ENCODE assay signal across 19 cellular contexts in genomic region chr9:129987941-129988340, GRCh38. TPM values are rescaled to one million over a fixed set of nuclear protein-coding genes. Genes with fewer than 3 reads are reported as not detected.
DNase-seq lines count a peak whose midpoint lies in the region; ATAC-seq and TF ChIP-seq lines count a peak whose summit lies in the region.
"Had no signal": no experiment of that assay in that cellular context is flagged by ENCODE, and none has a peak within 500 bp of the region (broad histone marks: within the 10 kb centered on the region; RNA-seq: fewer than 3 reads in every experiment).

No MANE protein-coding gene starts in this region.

- peak overlapping the region; percentile 98 for H3K4me2 ChIP-seq in OCI-LY7 (ENCODE audit: low read length)
- H3K4me2 ChIP-seq: BLaER1 treated with 17β-estradiol and CSF1 and Interleukin-3, amounts not matched to agents 10 nM and 100 nM; smooth muscle cell had no signal

- DNase-seq in activated CD8-positive, alpha-beta memory T cell treated with anti-CD3 and anti-CD28 coated beads, Interleukin-2, amount 10 ng/mL, durations not matched to agents 7 days and 5 days, result no peak
- DNase-seq in activated CD8-positive, alpha-beta memory T cell treated with anti-CD3 and anti-CD28 coated beads, Interleukin-2, amount 50 U/mL, for 4 hours, result no peak
- DNase-seq in OCI-LY7 (ENCODE audit: low spot score) (no peak), left cardiac atrium (no peak)
- no peak for DNase-seq in activated naive CD8-positive, alpha-beta T cell treated with anti-CD3 and anti-CD28 coated beads, Interleukin-2, amount 50 U/mL, for 24 hours
- no peak for DNase-seq in stimulated activated effector memory CD8-positive, alpha-beta T cell treated with anti-CD3 and anti-CD28 coated beads, Interleukin-12 subunit alpha, Interleukin-12 subunit beta, amount 100 ng/mL, for 72 hours (ENCODE audit: low spot score in 2 of 2)
- DNase-seq: erythroblast, KBM-7, lower lobe of right lung, NCI-H2081 treated with DMSO at 0.1 percent for 48 hours, NCI-H69, PC-3 had no signal

- peaks cover 20% of the 10 kb centered on the region for H3K9me3 ChIP-seq in OCI-LY7 (ENCODE audit: low read length)
- H3K9me3 ChIP-seq: lower lobe of right lung, SJSA1 had no signal

- BruUV-seq in OCI-LY7 (replicated peaks; lab: Mats Ljungman, UMichigan), result no TSS peak

- peak overlapping the region; percentile 41 for H3K4me3 Mint-ChIP-seq in activated CD8-positive, alpha-beta memory T cell treated with anti-CD3 and anti-CD28 coated beads, Interleukin-2, amount 10 ng/mL, durations not matched to agents 7 days and 5 days
- no peak overlapping the region for H3K4me3 Mint-ChIP-seq in activated naive CD8-positive, alpha-beta T cell treated with anti-CD3 and anti-CD28 coated beads, Interleukin-2, amount 50 U/mL, for 24 hours
- peak overlapping the region; percentile 30 for H3K4me3 Mint-ChIP-seq in stimulated activated effector memory CD8-positive, alpha-beta T cell treated with anti-CD3 and anti-CD28 coated beads, Interleukin-12 subunit alpha, Interleukin-12 subunit beta, amount 100 ng/mL, for 72 hours
- H3K4me3 Mint-ChIP-seq: dendritic cell treated with granulocyte-macrophage colony-stimulating factor and Interleukin-4, amounts not matched to agents 40 ng/mL and 50 ng/mL, for 4 days; type B pancreatic cell had no signal

- H3K27ac Mint-ChIP-seq in activated CD8-positive, alpha-beta memory T cell treated with anti-CD3 and anti-CD28 coated beads, Interleukin-2, amount 10 ng/mL, durations not matched to agents 7 days and 5 days, result peak overlapping the region; percentile 81
- H3K27ac Mint-ChIP-seq in activated naive CD8-positive, alpha-beta T cell treated with anti-CD3 and anti-CD28 coated beads, Interleukin-2, amount 50 U/mL, for 24 hours, result peak overlapping the region; percentile 96
- peak overlapping the region; percentile 84 for H3K27ac Mint-ChIP-seq in stimulated activated effector memory CD8-positive, alpha-beta T cell treated with anti-CD3 and anti-CD28 coated beads, Interleukin-12 subunit alpha, Interleukin-12 subunit beta, amount 100 ng/mL, for 72 hours
- H3K27ac Mint-ChIP-seq: type B pancreatic cell had no signal

- no peak overlapping the region for H2AFZ ChIP-seq in OCI-LY7 (ENCODE audit: low read length)

- H3K27me3 Mint-ChIP-seq in activated CD8-positive, alpha-beta memory T cell treated with anti-CD3 and anti-CD28 coated beads, Interleukin-2, amount 10 ng/mL, durations not matched to agents 7 days and 5 days, result no peaks in the 10 kb centered on the region
- H3K27me3 Mint-ChIP-seq in activated naive CD8-positive, alpha-beta T cell treated with anti-CD3 and anti-CD28 coated beads, Interleukin-2, amount 50 U/mL, for 24 hours, result no peaks in the 10 kb centered on the region
- H3K27me3 Mint-ChIP-seq: dendritic cell treated with granulocyte-macrophage colony-stimulating factor and Interleukin-4, amounts not matched to agents 40 ng/mL and 50 ng/mL, for 4 days; type B pancreatic cell had no signal

- H3K4me1 Mint-ChIP-seq in activated CD8-positive, alpha-beta memory T cell treated with anti-CD3 and anti-CD28 coated beads, Interleukin-2, amount 10 ng/mL, durations not matched to agents 7 days and 5 days, result peaks cover 73% of the 10 kb centered on the region
- peaks cover 94% of the 10 kb centered on the region for H3K4me1 Mint-ChIP-seq in activated naive CD8-positive, alpha-beta T cell treated with anti-CD3 and anti-CD28 coated beads, Interleukin-2, amount 50 U/mL, for 24 hours
- H3K4me1 Mint-ChIP-seq in stimulated activated effector memory CD8-positive, alpha-beta T cell treated with anti-CD3 and anti-CD28 coated beads, Interleukin-12 subunit alpha, Interleukin-12 subunit beta, amount 100 ng/mL, for 72 hours, result peaks cover 81% of the 10 kb centered on the region

- H3K36me3 ChIP-seq in OCI-LY7 (ENCODE audit: insufficient read depth, low read length), result peaks cover 48% of the 10 kb centered on the region
- H3K36me3 ChIP-seq: lower lobe of right lung had no signal

- H3K4me3 ChIP-seq in OCI-LY7 (ENCODE audit: low read depth, low read length, poor library complexity, severe bottlenecking), result peak overlapping the region; percentile 62
- H3K4me3 ChIP-seq: BLaER1 treated with 17β-estradiol and CSF1 and Interleukin-3, amounts not matched to agents 10 nM and 100 nM; lower lobe of right lung; SJSA1; smooth muscle cell had no signal

- H3K27ac ChIP-seq in OCI-LY7 (ENCODE audit: low read depth, low read length, poor library complexity, severe bottlenecking), result peak overlapping the region; percentile 96
- H3K27ac ChIP-seq: BLaER1 treated with 17β-estradiol and CSF1 and Interleukin-3, amounts not matched to agents 10 nM and 100 nM; lower lobe of right lung; SJSA1 had no signal

- peaks cover 42% of the 10 kb centered on the region for H3K36me3 Mint-ChIP-seq in activated CD8-positive, alpha-beta memory T cell treated with anti-CD3 and anti-CD28 coated beads, Interleukin-2, amount 10 ng/mL, durations not matched to agents 7 days and 5 days
- peaks cover 63% of the 10 kb centered on the region for H3K36me3 Mint-ChIP-seq in activated naive CD8-positive, alpha-beta T cell treated with anti-CD3 and anti-CD28 coated beads, Interleukin-2, amount 50 U/mL, for 24 hours (ENCODE audit: low read depth)
- H3K36me3 Mint-ChIP-seq in stimulated activated effector memory CD8-positive, alpha-beta T cell treated with anti-CD3 and anti-CD28 coated beads, Interleukin-12 subunit alpha, Interleukin-12 subunit beta, amount 100 ng/mL, for 72 hours, result no peaks in the 10 kb centered on the region

- POLR2A ChIA-PET in OCI-LY7 (lab: Charles Lee), result interaction anchor here (0.7 to 2.5 kb wide), 8 partner anchors 10 to 85 kb away, joined by 3 to 10 read pairs (median 6); no protein-coding TSS in a partner anchor

- no peak for TF ChIP-seq CTCF in OCI-LY7 (conservative IDR thresholded peaks at IDR 0.05; ENCODE audit: low read length)

- no peaks in the 10 kb centered on the region for H3K9me2 ChIP-seq in OCI-LY7 (ENCODE audit: insufficient read depth, low read length)

- H4K20me1 ChIP-seq in OCI-LY7 (ENCODE audit: insufficient read depth, low read length), result no peaks in the 10 kb centered on the region

- H3K79me2 ChIP-seq in OCI-LY7 (ENCODE audit: insufficient read depth, low read depth, low read length), result peaks cover 96% of the 10 kb centered on the region

- ATAC-seq in activated CD8-positive, alpha-beta memory T cell treated with anti-CD3 and anti-CD28 coated beads, Interleukin-2, amount 10 ng/mL, durations not matched to agents 7 days and 5 days, result no peak
- no peak for ATAC-seq in activated naive CD8-positive, alpha-beta T cell treated with anti-CD3 and anti-CD28 coated beads, Interleukin-2, amount 50 U/mL, for 24 hours
- ATAC-seq in stimulated activated effector memory CD8-positive, alpha-beta T cell treated with anti-CD3 and anti-CD28 coated beads, Interleukin-12 subunit alpha, Interleukin-12 subunit beta, amount 100 ng/mL, for 72 hours, result no peak
- ATAC-seq in HG02610 (IDR thresholded peaks at IDR 0.05; ENCODE audit: unreplicated experiment), result no peak
- ATAC-seq in HG03565 (IDR thresholded peaks at IDR 0.05; ENCODE audit: unreplicated experiment), result no peak
- no peak for ATAC-seq in left cardiac atrium
- ATAC-seq: lower lobe of right lung had no signal

- intact Hi-C loops in OCI-LY7 (cut with micrococcal nuclease; ENCODE audit: unreplicated experiment) (loop anchor here (2.0 kb wide), 1 partner anchor 99 kb away; no protein-coding TSS in a partner anchor), left cardiac atrium (cut with DNase I) (no loop called here)

- CTCF ChIA-PET in activated CD8-positive, alpha-beta memory T cell treated with anti-CD3 and anti-CD28 coated beads, Interleukin-2, amount 10 ng/mL, durations not matched to agents 7 days and 5 days (lab: Charles Lee), result interaction anchor here (1.0 kb wide), 1 partner anchor 45 kb away, joined by 3 read pairs; no protein-coding TSS in a partner anchor
- CTCF ChIA-PET in OCI-LY7 (lab: Charles Lee; ENCODE audit: unreplicated experiment), result no interaction called here

- no peaks in the 10 kb centered on the region for H3K9me3 Mint-ChIP-seq in activated CD8-positive, alpha-beta memory T cell treated with anti-CD3 and anti-CD28 coated beads, Interleukin-2, amount 10 ng/mL, durations not matched to agents 7 days and 5 days (ENCODE audit: low read depth)
- peaks cover 6% of the 10 kb centered on the region for H3K9me3 Mint-ChIP-seq in activated naive CD8-positive, alpha-beta T cell treated with anti-CD3 and anti-CD28 coated beads, Interleukin-2, amount 50 U/mL, for 24 hours
- H3K9me3 Mint-ChIP-seq in stimulated activated effector memory CD8-positive, alpha-beta T cell treated with anti-CD3 and anti-CD28 coated beads, Interleukin-12 subunit alpha, Interleukin-12 subunit beta, amount 100 ng/mL, for 72 hours, result no peaks in the 10 kb centered on the region
- H3K9me3 Mint-ChIP-seq: type B pancreatic cell had no signal

- peaks cover 74% of the 10 kb centered on the region for H3K4me1 ChIP-seq in OCI-LY7 (ENCODE audit: insufficient read depth, low read length, poor library complexity, severe bottlenecking)

RNA-seq across cellular contexts. Expression of gene FNBP1, which starts 55.0 kb away (rescaled TPM):
- 100 to 1,000 TPM; 153 to 167 TPM for total RNA-seq in activated CD8-positive, alpha-beta memory T cell treated with anti-CD3 and anti-CD28 coated beads, Interleukin-2, amount 10 ng/mL, durations not matched to agents 7 days and 5 days
- total RNA-seq in OCI-LY7 (2014; rRNA removed; shearing (Covaris generic)), result 93.3 and 117 TPM in 2 replicates
- total RNA-seq in OCI-LY7 (2022) (164 and 168 TPM in 2 replicates), left cardiac atrium (10 to 100 TPM; 27.7 to 29.0 TPM)
